ENCODE assay signal across 15 cellular contexts in genomic region chrX:19775830-19776498, GRCh38.
DNase-seq lines count a peak whose midpoint lies in the region; ATAC-seq, FAIRE-seq and TF ChIP-seq lines count a peak whose summit lies in the region.
"Had no signal": no experiment of that assay in that cellular context is flagged by ENCODE, and none has a peak within 500 bp of the region (broad histone marks: within the 10 kb centered on the region; RNA-seq: fewer than 3 reads in every experiment).

No MANE protein-coding gene starts in this region.

- H3K36me3 ChIP-seq in GM12878 (ENCODE audit: control insufficient read depth in 2 of 2, insufficient read depth in 2 of 2, low read length in 1 of 2): no peaks in the 10 kb centered on the region
- H3K36me3 ChIP-seq: esophagus squamous epithelium, vagina had no signal

- intact Hi-C loops in activated naive CD4-positive, alpha-beta T cell treated with anti-CD3 and anti-CD28 coated beads for 36 hours (cut with micrococcal nuclease): loop anchor here (1.0 kb wide), 1 partner anchor 9 kb away; no protein-coding TSS in a partner anchor
- intact Hi-C loops in GM12878 (cut with micrococcal nuclease; ENCODE audit: unreplicated experiment): loop anchor here (2.0 kb wide), 1 partner anchor 15 kb away; no protein-coding TSS in a partner anchor

- SMC1A ChIA-PET in GM12878 (lab: Charles Lee; ENCODE audit: uncharacterized antibody, unreplicated experiment): interaction anchor here (1.0 to 26.5 kb wide), 15 partner anchors 8 to 100 kb away, joined by 3 to 624 read pairs (median 11); no protein-coding TSS in a partner anchor

- H3K9ac ChIP-seq in GM12878 (ENCODE audit: control insufficient read depth, insufficient read depth, low read length): peak overlapping the region; percentile 21; the same call in 1 of the 2 replicates

- no TSS peak for BruUV-seq in GM12878 (replicated peaks; lab: Mats Ljungman, UMichigan)

- H3K27me3 ChIP-seq in GM12878 (replicated peaks in 1 of 2; ENCODE audit: control insufficient read depth in 2 of 2, insufficient read depth in 2 of 2, low read length in 1 of 2): no peaks in the 10 kb centered on the region
- H3K27me3 ChIP-seq: esophagus squamous epithelium, vagina had no signal

- no peak for DNase-seq in activated naive CD4-positive, alpha-beta T cell treated with anti-CD3 and anti-CD28 coated beads for 36 hours
- no peak for DNase-seq in activated naive CD4-positive, alpha-beta T cell treated with Interleukin-2 at 50 U/mL for 16 hours
- DNase-seq in NOMO-1 treated with dmso at 0.1 percent for 144 hours (lab: John Stamatoyannopoulos, UW; ENCODE audit: unreplicated experiment) (peak; percentile 78), GM12878 (ENCODE audit: low read depth, low spot score) (no peak)
- no peak for DNase-seq in central memory CD4-positive, alpha-beta T cell
- DNase-seq: esophagus squamous epithelium, Kasumi-1, NCI-H2029, NCI-H69, SHP77 treated with DMSO at 0.1 percent for 48 hours had no signal

- H3K9me3 ChIP-seq in GM12878 (replicated peaks; ENCODE audit: control insufficient read depth, insufficient read depth, low read length): no peaks in the 10 kb centered on the region; the same call in 2 of the 3 replicates
- H3K9me3 ChIP-seq: esophagus squamous epithelium, vagina had no signal

- H3K4me3 Mint-ChIP-seq in activated naive CD4-positive, alpha-beta T cell treated with anti-CD3 and anti-CD28 coated beads for 36 hours: no peak overlapping the region
- H3K4me3 Mint-ChIP-seq in stimulated activated memory B cell treated with anti-CD40 and anti-IgM and Interleukin-4, amounts not matched to agents 10 μg/mL and 1 μg/mL and 100 μg/mL, for 72 hours: no peak overlapping the region

- peaks cover 48% of the 10 kb centered on the region for H3K4me1 ChIP-seq in GM12878 (ENCODE audit: control insufficient read depth, insufficient read depth, low read length)

- H3K9me3 Mint-ChIP-seq in activated naive CD4-positive, alpha-beta T cell treated with anti-CD3 and anti-CD28 coated beads for 36 hours: no peaks in the 10 kb centered on the region
- peaks cover 4% of the 10 kb centered on the region for H3K9me3 Mint-ChIP-seq in stimulated activated memory B cell treated with anti-CD40 and anti-IgM and Interleukin-4, amounts not matched to agents 10 μg/mL and 1 μg/mL and 100 μg/mL, for 72 hours

- TF ChIP-seq EP300 in GM12878 (IDR thresholded peaks at IDR 0.05; ENCODE audit: borderline replicate concordance in 1 of 2, control insufficient read depth in 1 of 2, low read depth in 2 of 2, low read length in 2 of 2): no peak

- in situ Hi-C loops in GM12878 (cut with MboI): no loop called here

- WGBS in GM12878 (ENCODE audit: insufficient coverage, insufficient replicate concordance, low lambda C conversion rate, missing lambda C conversion rate): 46% methylated on average over 4 of the region's 4 CpGs

- no peaks in the 10 kb centered on the region for H4K20me1 ChIP-seq in GM12878 (ENCODE audit: control insufficient read depth, insufficient read depth)

- H3K4me3 ChIP-seq in GM12878: no peak overlapping the region
- H3K4me3 ChIP-seq: esophagus squamous epithelium, lung, vagina had no signal

- FAIRE-seq in GM12878 (lab: Jason Lieb, UNC): no peak

- no peaks in the 10 kb centered on the region for H3K27me3 Mint-ChIP-seq in activated naive CD4-positive, alpha-beta T cell treated with anti-CD3 and anti-CD28 coated beads for 36 hours (ENCODE audit: low read depth)
- H3K27me3 Mint-ChIP-seq in stimulated activated memory B cell treated with anti-CD40 and anti-IgM and Interleukin-4, amounts not matched to agents 10 μg/mL and 1 μg/mL and 100 μg/mL, for 72 hours: no peaks in the 10 kb centered on the region

- peak overlapping the region; percentile 87 for H3K27ac Mint-ChIP-seq in activated naive CD4-positive, alpha-beta T cell treated with anti-CD3 and anti-CD28 coated beads for 36 hours
- H3K27ac Mint-ChIP-seq in stimulated activated memory B cell treated with anti-CD40 and anti-IgM and Interleukin-4, amounts not matched to agents 10 μg/mL and 1 μg/mL and 100 μg/mL, for 72 hours: peak overlapping the region; percentile 99

- TF ChIP-seq POLR2A in GM12878 (IDR thresholded peaks at IDR 0.05; ENCODE audit: low read depth, low read length): no peak

- POLR2A ChIA-PET in GM12878 (lab: Charles Lee): interaction anchor here (0.6 to 4.4 kb wide), 17 partner anchors 8 to 106 kb away, joined by 3 to 23 read pairs (median 4); no protein-coding TSS in a partner anchor

- RAD21 ChIA-PET in GM12878 (lab: Charles Lee; ENCODE audit: unreplicated experiment): interaction anchor here (0.7 to 7.6 kb wide), 21 partner anchors 8 to 108 kb away, joined by 3 to 80 read pairs (median 4); no protein-coding TSS in a partner anchor

- peaks cover 49% of the 10 kb centered on the region for H3K79me2 ChIP-seq in GM12878 (ENCODE audit: control insufficient read depth, insufficient read depth, low read length)

- H3K36me3 Mint-ChIP-seq in activated naive CD4-positive, alpha-beta T cell treated with anti-CD3 and anti-CD28 coated beads for 36 hours (ENCODE audit: low read depth): peaks cover 5% of the 10 kb centered on the region
- peaks cover 7% of the 10 kb centered on the region for H3K36me3 Mint-ChIP-seq in stimulated activated memory B cell treated with anti-CD40 and anti-IgM and Interleukin-4, amounts not matched to agents 10 μg/mL and 1 μg/mL and 100 μg/mL, for 72 hours

- peak overlapping the region; percentile 90 for H3K27ac ChIP-seq in GM12878 (ENCODE audit: control insufficient read depth, insufficient read depth)
- H3K27ac ChIP-seq: vagina had no signal

- ATAC-seq in GM12878 (no peak), HG02610 (IDR thresholded peaks at IDR 0.05; ENCODE audit: unreplicated experiment) (no peak), GM21529 (IDR thresholded peaks at IDR 0.05; ENCODE audit: unreplicated experiment) (no peak)
- ATAC-seq in stimulated activated memory B cell treated with anti-CD40 and anti-IgM and Interleukin-4, amounts not matched to agents 10 μg/mL and 1 μg/mL and 100 μg/mL, for 72 hours: no peak

- no peak overlapping the region for H2AFZ ChIP-seq in GM12878 (ENCODE audit: control insufficient read depth, low read depth, low read length)

- no peak for TF ChIP-seq RAD21 in GM12878 (IDR thresholded peaks at IDR 0.05; ENCODE audit: insufficient read depth, low read depth, low read length)

- CTCF ChIA-PET in activated naive CD4-positive, alpha-beta T cell treated with anti-CD3 and anti-CD28 coated beads for 36 hours (lab: Charles Lee): interaction anchor here (0.7 kb wide), 1 partner anchor 154 kb away, joined by 3 read pairs; no protein-coding TSS in a partner anchor
- CTCF ChIA-PET in GM12878 (lab: Yijun Ruan, JAX): interaction anchor here (1.1 to 1.4 kb wide), 3 partner anchors 20 to 36 kb away, joined by 3 to 8 read pairs (median 5); no protein-coding TSS in a partner anchor

- peaks cover 63% of the 10 kb centered on the region for H3K4me1 Mint-ChIP-seq in activated naive CD4-positive, alpha-beta T cell treated with anti-CD3 and anti-CD28 coated beads for 36 hours (ENCODE audit: low read depth)
- H3K4me1 Mint-ChIP-seq in stimulated activated memory B cell treated with anti-CD40 and anti-IgM and Interleukin-4, amounts not matched to agents 10 μg/mL and 1 μg/mL and 100 μg/mL, for 72 hours: peaks cover 61% of the 10 kb centered on the region

- TF ChIP-seq CTCF in GM12878 (IDR thresholded peaks at IDR 0.05 in 2 of 3, conservative IDR thresholded peaks at IDR 0.05 in 1 of 3; ENCODE audit: control insufficient read depth in 2 of 3, extremely low read depth in 1 of 3, insufficient read depth in 1 of 3, low read depth in 3 of 3, low read length in 3 of 3): no peak

- H3K4me2 ChIP-seq in GM12878 (ENCODE audit: control insufficient read depth, insufficient read depth): 0 out of 2 replicates have a peak overlapping the region, but pooled peaks have one; percentile 10

TF ChIP-seq in GM12878, 131 proteins besides CTCF, POLR2A, EP300 and RAD21:
- no peak for TF ChIP-seq LARP7 (IDR thresholded peaks at IDR 0.05)
- peak; percentile 11 for TF ChIP-seq MEF2B (IDR thresholded peaks at IDR 0.05; ENCODE audit: partially characterized antibody, poor library complexity, severe bottlenecking)
- TF ChIP-seq, protein P1, sequence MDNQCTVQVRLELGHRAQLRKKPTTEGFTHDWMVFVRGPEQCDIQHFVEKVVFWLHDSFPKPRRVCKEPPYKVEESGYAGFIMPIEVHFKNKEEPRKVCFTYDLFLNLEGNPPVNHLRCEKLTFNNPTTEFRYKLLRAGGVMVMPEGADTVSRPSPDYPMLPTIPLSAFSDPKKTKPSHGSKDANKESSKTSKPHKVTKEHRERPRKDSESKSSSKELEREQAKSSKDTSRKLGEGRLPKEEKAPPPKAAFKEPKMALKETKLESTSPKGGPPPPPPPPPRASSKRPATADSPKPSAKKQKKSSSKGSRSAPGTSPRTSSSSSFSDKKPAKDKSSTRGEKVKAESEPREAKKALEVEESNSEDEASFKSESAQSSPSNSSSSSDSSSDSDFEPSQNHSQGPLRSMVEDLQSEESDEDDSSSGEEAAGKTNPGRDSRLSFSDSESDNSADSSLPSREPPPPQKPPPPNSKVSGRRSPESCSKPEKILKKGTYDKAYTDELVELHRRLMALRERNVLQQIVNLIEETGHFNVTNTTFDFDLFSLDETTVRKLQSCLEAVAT (IDR thresholded peaks at IDR 0.05): no peak
- TF ChIP-seq HDAC2 (IDR thresholded peaks at IDR 0.05): no peak
